In the genomic region with DNA sequence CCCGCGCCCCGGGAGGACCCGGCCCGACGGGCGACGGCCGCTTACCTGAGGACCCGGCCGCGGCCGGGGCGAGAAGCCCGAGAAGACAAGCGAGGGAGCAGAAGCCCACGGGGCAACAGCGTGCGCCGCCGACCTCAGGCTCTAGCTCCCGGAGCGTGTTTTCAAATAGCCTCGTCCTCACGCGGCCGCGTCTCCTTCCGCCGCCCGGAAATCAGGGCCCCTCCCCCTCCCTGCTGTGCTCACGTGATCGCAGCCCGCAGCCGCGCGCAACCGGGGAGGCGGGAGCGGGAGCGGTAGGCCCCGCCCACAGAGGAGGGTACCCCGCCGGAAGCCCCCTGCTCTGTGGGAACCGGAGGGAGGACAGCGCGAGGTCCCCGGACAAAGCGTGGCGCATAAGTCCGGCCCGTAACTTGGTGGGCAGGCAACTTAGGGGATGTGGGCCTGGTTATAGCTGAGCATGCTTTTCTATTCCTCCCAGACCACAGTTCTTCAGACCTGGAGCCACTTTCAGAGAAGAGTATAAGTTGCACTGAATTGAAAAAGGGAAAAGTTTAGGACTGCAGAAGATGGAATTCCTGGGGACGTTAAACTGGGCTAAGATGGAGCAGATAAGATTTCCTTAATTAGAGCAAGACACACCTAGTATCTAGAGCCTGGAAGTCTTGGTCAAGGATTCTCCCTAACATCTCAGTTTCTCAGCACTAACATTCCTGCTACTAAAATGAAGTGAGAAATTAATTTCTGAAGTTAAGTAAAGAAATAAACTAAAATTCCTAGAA, we compare ENCODE assay signal across 8 cellular contexts. TPM values are rescaled to one million over a fixed set of nuclear protein-coding genes. Genes with fewer than 3 reads are reported as not detected.
A peak's percentile ranks its signal among the peaks of the same experiment; 100 is the strongest.
DNase-seq lines count a peak whose midpoint lies in the region; ATAC-seq and TF ChIP-seq lines count a peak whose summit lies in the region.

A gene (minus strand): TSS at position 216 of the 779 bp plus-strand sequence. CDS start 3,579 bp downstream, outside the sequence.

- intact Hi-C loops in head of caudate nucleus (cut with DNase I) = loop anchor here (5.0 kb wide), 2 partner anchors 59 to 74 kb away; a partner anchor contains a TSS

- TF ChIP-seq CTCF in GM10248 (IDR thresholded peaks at IDR 0.05; ENCODE audit: control extremely low read depth, extremely low read depth, low read depth, missing control alignments) (no peak), osteocyte (IDR thresholded peaks at IDR 0.05) (no peak), thoracic aorta (IDR thresholded peaks at IDR 0.05) (no peak)

- H3K9me3 ChIP-seq in thoracic aorta = no peaks in the 10 kb centered on the region

- peaks cover 8 to 15% of the 10 kb centered on the region in 2 donors for H3K4me1 ChIP-seq in thoracic aorta (ENCODE audit: control insufficient read depth in 1 of 2, low read depth in 2 of 2)

- H3K27me3 Mint-ChIP-seq in activated naive CD8-positive, alpha-beta T cell = no peaks in the 10 kb centered on the region
- H3K27me3 Mint-ChIP-seq in osteocyte (ENCODE audit: unreplicated experiment) = no peaks in the 10 kb centered on the region

- peak within 1 kb of the TSS; percentile 84 for H3K27ac Mint-ChIP-seq in activated naive CD8-positive, alpha-beta T cell
- peak within 1 kb of the TSS; percentile 88 for H3K27ac Mint-ChIP-seq in osteocyte (ENCODE audit: unreplicated experiment)

- H3K4me1 Mint-ChIP-seq in activated naive CD8-positive, alpha-beta T cell (ENCODE audit: low read depth) = peaks cover 47% of the 10 kb centered on the region
- peaks cover 40% of the 10 kb centered on the region for H3K4me1 Mint-ChIP-seq in osteocyte (ENCODE audit: unreplicated experiment)

- CTCF ChIA-PET in GM10248 (lab: Yijun Ruan, JAX) = interaction anchor here (1.4 to 3.8 kb wide), 7 partner anchors 11 to 524 kb away, joined by 3 to 16 read pairs (median 6); no protein-coding TSS in a partner anchor

- H3K9me3 Mint-ChIP-seq in activated naive CD8-positive, alpha-beta T cell (ENCODE audit: low read depth) = peaks cover 6% of the 10 kb centered on the region
- H3K9me3 Mint-ChIP-seq in osteocyte (ENCODE audit: unreplicated experiment) = no peaks in the 10 kb centered on the region

- DNase-seq in GM10248 (ENCODE audit: extremely low spot score) (peak; percentile 96), NCI-H1092 (lab: John Stamatoyannopoulos, UW) (peak; percentile 88), SKM-1 treated with dmso at 0.1 percent for 144 hours (lab: John Stamatoyannopoulos, UW; ENCODE audit: unreplicated experiment) (peak; percentile 64), head of caudate nucleus (peak; percentile 64 to 95 (median 88)), osteocyte (ENCODE audit: extremely low spot score, unreplicated experiment) (peak; percentile 96), thoracic aorta (ENCODE audit: low spot score) (peak; percentile 61)

- no peaks in the 10 kb centered on the region for H3K36me3 ChIP-seq in thoracic aorta

- no peaks in the 10 kb centered on the region for H3K27me3 ChIP-seq in thoracic aorta (replicated peaks; ENCODE audit: insufficient read depth)

- peak within 1 kb of the TSS; percentile 97 for H3K4me3 Mint-ChIP-seq in activated naive CD8-positive, alpha-beta T cell
- H3K4me3 Mint-ChIP-seq in osteocyte (ENCODE audit: unreplicated experiment) = peak within 1 kb of the TSS; percentile 88

- H3K36me3 Mint-ChIP-seq in activated naive CD8-positive, alpha-beta T cell = peaks cover 16% of the 10 kb centered on the region
- H3K36me3 Mint-ChIP-seq in osteocyte (ENCODE audit: unreplicated experiment) = peaks cover 2% of the 10 kb centered on the region

- ATAC-seq in HG02610 (IDR thresholded peaks at IDR 0.05; ENCODE audit: unreplicated experiment) (peak; percentile 85), thoracic aorta (ENCODE audit: insufficient number of reproducible peaks, low FRiP score, low read depth) (peak; percentile 82)

- H3K4me3 ChIP-seq in thoracic aorta = peak within 1 kb of the TSS; percentile 98

- POLR2A ChIA-PET in GM10248 (lab: Yijun Ruan, JAX) = interaction anchor here (1.3 kb wide), 1 partner anchor 10 kb away, joined by 3 read pairs; no protein-coding TSS in a partner anchor

- peak within 1 kb of the TSS; percentile 73 to 78 for H3K27ac ChIP-seq in thoracic aorta

RNA-seq across cellular contexts. Expression of the gene that starts here (rescaled TPM):
- total RNA-seq in osteocyte (22.4 and 22.5 TPM in 2 replicates), thoracic aorta (10 to 100 TPM in 1 of 2 donors, 1 to 10 TPM in 1; 9.6 to 18.0 TPM)

Comparison
In these comparisons a context has a peak if more than half of its experiments do, and no peak if none do; other contexts are left out.
1. Peak in every context shown above with its lines: DNase-seq, ATAC-seq, H3K4me3 ChIP-seq and H3K27ac ChIP-seq.